ENCODE assay signal across 25 cellular contexts in genomic region chr2:41405429-41405828, GRCh38.
"Had no signal": no experiment of that assay in that cellular context is flagged by ENCODE, and none has a peak within 500 bp of the region (broad histone marks: within the 10 kb centered on the region; RNA-seq: fewer than 3 reads in every experiment).

No MANE protein-coding gene starts in this region.

- H3K27ac ChIP-seq: coronary artery, dorsolateral prefrontal cortex, epithelial cell of prostate, esophagus squamous epithelium, gastroesophageal sphincter, heart left ventricle, hepatocyte, left lung, lower lobe of right lung had no signal

- H3K9me3 ChIP-seq: esophagus squamous epithelium, gastroesophageal sphincter, heart left ventricle, left lung, lower lobe of right lung had no signal

- H3K27me3 ChIP-seq: esophagus squamous epithelium, gastroesophageal sphincter, heart left ventricle, hepatocyte, left lung had no signal

- ATAC-seq: esophagus mucosa; gastroesophageal sphincter; heart left ventricle; left cardiac atrium; left lung; left ventricle myocardium superior; lower lobe of right lung; naive thymus-derived CD4-positive, alpha-beta T cell had no signal

- H3K4me1 ChIP-seq: esophagus squamous epithelium, left lung, lower lobe of right lung had no signal

- H3K36me3 Mint-ChIP-seq: immature natural killer cell; naive thymus-derived CD4-positive, alpha-beta T cell had no signal

- FAIRE-seq: colon had no signal

- H3K27ac Mint-ChIP-seq: immature natural killer cell; naive thymus-derived CD4-positive, alpha-beta T cell had no signal

- H3K4me3 Mint-ChIP-seq: immature natural killer cell; naive thymus-derived CD4-positive, alpha-beta T cell had no signal

- H3K4me3 ChIP-seq: coronary artery, dorsolateral prefrontal cortex, esophagus squamous epithelium, gastroesophageal sphincter, heart left ventricle, hepatocyte, left lung, lower lobe of right lung had no signal

- H3K4me1 Mint-ChIP-seq: immature natural killer cell; naive thymus-derived CD4-positive, alpha-beta T cell had no signal

- H3K36me3 ChIP-seq: esophagus squamous epithelium, gastroesophageal sphincter, heart left ventricle, left lung, lower lobe of right lung had no signal

- DNase-seq: dermis blood vessel endothelial cell; dorsolateral prefrontal cortex; effector CD4-positive, alpha-beta T cell; effector memory CD4-positive, alpha-beta T cell; erythroblast; esophagus squamous epithelium; foreskin fibroblast; foreskin melanocyte; heart left ventricle; hypothalamus; immature natural killer cell; islet precursor cell; left cardiac atrium; left lung; left ventricle myocardium superior; lower lobe of right lung; mesenchymal stem cell; midbrain; naive thymus-derived CD4-positive, alpha-beta T cell had no signal
